ENCODE assay signal across 1 cellular context in genomic region chr17:49136335-49136734, GRCh38.
TF ChIP-seq lines count a peak whose summit lies in the region.

No MANE protein-coding gene starts in this region.

TF ChIP-seq in HEK293, 187 proteins besides CTCF, POLR2A, EP300 and RAD21 (continued from another document):
- TF ChIP-seq BCL6B (tag by site-specific recombination; IDR thresholded peaks at IDR 0.05) (no peak), PBX3 (CRISPR knock-in tag; IDR thresholded peaks at IDR 0.05) (no peak), MYNN (tag by site-specific recombination; IDR thresholded peaks at IDR 0.05; ENCODE audit: borderline replicate concordance) (peak; percentile 48; the same call in 1 of the 2 replicates), ZSCAN4 (tag by site-specific recombination; IDR thresholded peaks at IDR 0.05) (no peak), WT1 (tag by site-specific recombination; IDR thresholded peaks at IDR 0.05) (no peak), ZNF398 (tag by site-specific recombination; IDR thresholded peaks at IDR 0.05) (no peak), PRDM10 (tag by site-specific recombination; IDR thresholded peaks at IDR 0.05) (no peak), ZNF600 (tag by site-specific recombination; IDR thresholded peaks at IDR 0.05) (no peak), ZNF707 (tag by site-specific recombination; IDR thresholded peaks at IDR 0.05) (no peak), ZNF501 (tag by site-specific recombination; IDR thresholded peaks at IDR 0.05) (no peak), ZNF202 (tag by site-specific recombination; IDR thresholded peaks at IDR 0.05; ENCODE audit: borderline replicate concordance) (peak; percentile 91; the same call in 1 of the 2 replicates), ZNF362 (tag by site-specific recombination; IDR thresholded peaks at IDR 0.05) (no peak), ZFP41 (tag by site-specific recombination; IDR thresholded peaks at IDR 0.05; ENCODE audit: borderline replicate concordance) (no peak), ZNF518A (tag by site-specific recombination; conservative IDR thresholded peaks at IDR 0.05; ENCODE audit: low read depth) (peak; percentile 95), ZXDB (tag by site-specific recombination; IDR thresholded peaks at IDR 0.05) (peak; percentile 78; the same call in 1 of the 2 replicates), OSR2 (tag by site-specific recombination; IDR thresholded peaks at IDR 0.05) (no peak), ZSCAN5A (tag by site-specific recombination; IDR thresholded peaks at IDR 0.05) (no peak), GLIS2 (tag by site-specific recombination; IDR thresholded peaks at IDR 0.05) (no peak), ZNF660 (tag by site-specific recombination; IDR thresholded peaks at IDR 0.05) (no peak), IKZF3 (tag by site-specific recombination; IDR thresholded peaks at IDR 0.05) (no peak), MEIS1 (CRISPR knock-in tag; IDR thresholded peaks at IDR 0.05; ENCODE audit: borderline replicate concordance) (no peak), ZSCAN18 (tag by site-specific recombination; IDR thresholded peaks at IDR 0.05) (no peak), ZNF626 (tag by site-specific recombination; IDR thresholded peaks at IDR 0.05) (no peak), ZNF514 (tag by site-specific recombination; IDR thresholded peaks at IDR 0.05) (peak; percentile 90; the same call in 1 of the 2 replicates), ZNF10 (tag by site-specific recombination; IDR thresholded peaks at IDR 0.05) (no peak), ZNF645 (tag by site-specific recombination; IDR thresholded peaks at IDR 0.05) (no peak), ZNF785 (tag by site-specific recombination; IDR thresholded peaks at IDR 0.05) (no peak), ZNF37A (tag by site-specific recombination; IDR thresholded peaks at IDR 0.05) (no peak), ZBTB26 (tag by site-specific recombination; optimal IDR thresholded peaks at IDR 0.05) (no peak), ZNF366 (tag by site-specific recombination; conservative IDR thresholded peaks at IDR 0.05) (no peak), KLF10 (tag by site-specific recombination; IDR thresholded peaks at IDR 0.05) (no peak), ZNF324 (tag by site-specific recombination; IDR thresholded peaks at IDR 0.05) (no peak), ZNF266 (tag by site-specific recombination; IDR thresholded peaks at IDR 0.05; ENCODE audit: low read depth) (peak; percentile 92), ZNF549 (tag by site-specific recombination; IDR thresholded peaks at IDR 0.05) (no peak)
